Comparison of ENCODE assay signal across 1 cellular context in the genomic region with DNA sequence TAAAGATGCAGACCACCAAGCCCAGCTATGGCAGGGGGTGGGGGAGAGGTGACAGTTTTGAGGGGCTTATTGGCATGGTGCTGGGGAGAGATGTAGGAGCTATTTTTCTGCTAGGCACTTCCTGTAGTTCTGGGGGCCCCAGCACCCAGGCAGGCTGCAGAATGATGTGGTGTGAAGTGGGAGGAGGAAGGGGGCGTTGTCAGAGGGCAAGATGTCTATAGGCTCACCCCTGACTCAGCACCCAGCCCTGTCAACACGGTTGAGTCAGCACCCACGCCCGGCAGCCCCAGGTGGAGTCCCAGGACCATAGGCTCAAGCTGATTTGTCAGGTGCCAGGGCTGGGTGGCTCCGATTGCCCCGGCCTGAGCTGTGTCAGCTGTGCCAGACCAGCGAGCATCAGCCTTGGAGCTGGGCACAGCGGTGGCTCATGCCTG.
TF ChIP-seq lines count a peak whose summit lies in the region.

No MANE protein-coding gene starts in this region.

TF ChIP-seq in A549, 52 proteins besides CTCF, POLR2A, EP300 and RAD21 (continued from another document):
- TF ChIP-seq REST (IDR thresholded peaks at IDR 0.05) (no peak), TP53 (CRISPR knock-in tag; IDR thresholded peaks at IDR 0.05) (peak; percentile 86; the same call in 1 of the 2 replicates)
